ENCODE assay signal across 1 cellular context in the genomic region with DNA sequence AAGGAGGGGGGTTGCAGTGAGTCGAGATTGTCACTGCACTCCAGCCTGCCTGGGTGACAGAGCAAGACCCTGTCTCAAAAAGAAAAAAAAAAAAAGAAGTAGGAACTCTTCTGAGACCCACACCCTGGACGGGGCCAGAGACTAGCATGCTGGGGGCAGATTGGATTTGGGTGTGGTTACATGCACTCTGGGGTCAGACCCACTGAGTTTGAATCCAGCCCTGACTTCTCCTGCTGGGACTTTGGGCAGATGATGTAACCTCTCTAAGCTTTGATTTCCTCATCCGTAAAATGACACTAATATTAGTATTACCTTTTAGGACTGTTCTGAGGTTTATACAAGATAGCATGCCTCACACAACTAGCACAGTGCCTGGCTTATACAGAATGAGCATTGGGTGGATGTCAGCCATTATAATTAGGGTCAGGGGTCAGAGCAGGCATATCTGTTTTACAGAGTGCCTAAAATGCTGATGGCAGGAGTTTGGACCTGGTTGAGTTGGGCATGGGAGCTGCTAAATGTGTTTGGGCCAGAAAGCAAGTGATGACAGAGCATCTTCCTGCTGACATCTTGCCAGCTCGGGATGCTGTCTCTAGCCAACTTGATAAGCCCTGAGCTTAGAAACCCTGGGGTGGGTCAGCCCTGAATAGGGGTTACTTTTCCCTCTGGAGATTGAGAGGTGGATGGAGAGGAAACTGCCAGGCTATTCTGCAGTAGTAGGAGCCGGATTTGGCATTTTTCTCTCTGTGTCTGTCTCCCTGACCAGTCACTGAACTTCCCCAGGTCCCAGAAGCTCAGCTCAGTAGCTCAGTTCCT.
TF ChIP-seq lines count a peak whose summit lies in the region.

No MANE protein-coding gene starts in this region.

TF ChIP-seq in GM23338, 12 proteins besides CTCF, POLR2A, EP300 and RAD21 (continued from another document):
- TF ChIP-seq, protein P1, sequence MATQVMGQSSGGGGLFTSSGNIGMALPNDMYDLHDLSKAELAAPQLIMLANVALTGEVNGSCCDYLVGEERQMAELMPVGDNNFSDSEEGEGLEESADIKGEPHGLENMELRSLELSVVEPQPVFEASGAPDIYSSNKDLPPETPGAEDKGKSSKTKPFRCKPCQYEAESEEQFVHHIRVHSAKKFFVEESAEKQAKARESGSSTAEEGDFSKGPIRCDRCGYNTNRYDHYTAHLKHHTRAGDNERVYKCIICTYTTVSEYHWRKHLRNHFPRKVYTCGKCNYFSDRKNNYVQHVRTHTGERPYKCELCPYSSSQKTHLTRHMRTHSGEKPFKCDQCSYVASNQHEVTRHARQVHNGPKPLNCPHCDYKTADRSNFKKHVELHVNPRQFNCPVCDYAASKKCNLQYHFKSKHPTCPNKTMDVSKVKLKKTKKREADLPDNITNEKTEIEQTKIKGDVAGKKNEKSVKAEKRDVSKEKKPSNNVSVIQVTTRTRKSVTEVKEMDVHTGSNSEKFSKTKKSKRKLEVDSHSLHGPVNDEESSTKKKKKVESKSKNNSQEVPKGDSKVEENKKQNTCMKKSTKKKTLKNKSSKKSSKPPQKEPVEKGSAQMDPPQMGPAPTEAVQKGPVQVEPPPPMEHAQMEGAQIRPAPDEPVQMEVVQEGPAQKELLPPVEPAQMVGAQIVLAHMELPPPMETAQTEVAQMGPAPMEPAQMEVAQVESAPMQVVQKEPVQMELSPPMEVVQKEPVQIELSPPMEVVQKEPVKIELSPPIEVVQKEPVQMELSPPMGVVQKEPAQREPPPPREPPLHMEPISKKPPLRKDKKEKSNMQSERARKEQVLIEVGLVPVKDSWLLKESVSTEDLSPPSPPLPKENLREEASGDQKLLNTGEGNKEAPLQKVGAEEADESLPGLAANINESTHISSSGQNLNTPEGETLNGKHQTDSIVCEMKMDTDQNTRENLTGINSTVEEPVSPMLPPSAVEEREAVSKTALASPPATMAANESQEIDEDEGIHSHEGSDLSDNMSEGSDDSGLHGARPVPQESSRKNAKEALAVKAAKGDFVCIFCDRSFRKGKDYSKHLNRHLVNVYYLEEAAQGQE (IDR thresholded peaks at IDR 0.05; ENCODE audit: unreplicated experiment): no peak
TF ChIP-seq in GM23338: peak in this region for 0.
